14 cellular contexts compared by ENCODE assay signal in genomic region chr14:20954736-20955537, GRCh38. TPM values are rescaled to one million over a fixed set of nuclear protein-coding genes. Genes with fewer than 3 reads are reported as not detected.
DNase-seq lines count a peak whose midpoint lies in the region; ATAC-seq and TF ChIP-seq lines count a peak whose summit lies in the region.
"Not testable (repeated sequence)": the region's sequence is repeated elsewhere in the genome, so short reads cannot be mapped to it uniquely, and the experiment has no call there.
"Had no signal": no experiment of that assay in that cellular context is flagged by ENCODE, and none has a peak within 500 bp of the region (broad histone marks: within the 10 kb centered on the region; RNA-seq: fewer than 3 reads in every experiment).

Gene RNASE2, plus strand, starts transcription at chr14:20955487. Its CDS starts 285 bp downstream, at chr14:20955772.

- WGBS in right cardiac atrium: 65% methylated on average over 4 of the region's 4 CpGs
- WGBS in spleen, 5 donors: 47 to 62% (median 49%) methylated on average over 4 of the region's 4 CpGs

- not testable (repeated sequence) for H3K27me3 Mint-ChIP-seq in T-helper 2 cell treated with Interferon-gamma antibody and Interleukin-4, amounts not matched to agents 5 μg/mL and 100 μg/mL, for 36 hours (ENCODE audit: low read depth)
- H3K27me3 Mint-ChIP-seq in MCF 10A (ENCODE audit: insufficient read depth, unreplicated experiment): peaks cover 78% of the 10 kb centered on the region

- not testable (repeated sequence) for H3K27me3 ChIP-seq in right cardiac atrium (ENCODE audit: control insufficient read depth, insufficient read depth)
- peaks cover 0 to 14% (median 0%) of the 10 kb centered on the region in 7 donors for H3K27me3 ChIP-seq in spleen (replicated peaks in 1 of 7)

- not testable (repeated sequence) for H3K4me3 ChIP-seq in AG10803 (ENCODE audit: low read length); right cardiac atrium (ENCODE audit: low read length); mucosa of descending colon; spleen

- DNase-seq in AG10803 (ENCODE audit: low read depth) (peak; percentile 36), KBM-7 (peak; percentile 55), NOMO-1 treated with dmso at 0.1 percent for 144 hours (lab: John Stamatoyannopoulos, UW; ENCODE audit: unreplicated experiment) (peak; percentile 82), MCF 10A (ENCODE audit: unreplicated experiment) (peak; percentile 18), right cardiac atrium (peak in 1 of 3 donors; percentile 42)
- DNase-seq in T-helper 2 cell treated with Interferon-gamma antibody and Interleukin-4, amounts not matched to agents 5 μg/mL and 100 μg/mL, for 36 hours (ENCODE audit: low spot score); mucosa of descending colon; spleen: not testable (repeated sequence)

- H3K27ac ChIP-seq in right cardiac atrium (ENCODE audit: low read length): not testable (repeated sequence)
- peak within 1 kb of the TSS in 4 of 8 donors; percentile 26 to 78 (median 60) for H3K27ac ChIP-seq in spleen

- CTCF ChIA-PET in MCF 10A (lab: Yijun Ruan, JAX): not testable (repeated sequence)

- not testable (repeated sequence) for H3K36me3 Mint-ChIP-seq in T-helper 2 cell treated with Interferon-gamma antibody and Interleukin-4, amounts not matched to agents 5 μg/mL and 100 μg/mL, for 36 hours (ENCODE audit: low read depth); MCF 10A (ENCODE audit: insufficient read depth, unreplicated experiment)

- in situ Hi-C loops in KBM-7 (cut with MboI; ENCODE audit: low pct_unique_long_range_greater_than_20kb, low sequenced_read_pairs): not testable (repeated sequence)

- BruUV-seq in MCF 10A (replicated peaks; lab: Mats Ljungman, UMichigan): not testable (repeated sequence)

- H3K27ac Mint-ChIP-seq in T-helper 2 cell treated with Interferon-gamma antibody and Interleukin-4, amounts not matched to agents 5 μg/mL and 100 μg/mL, for 36 hours: peak within 1 kb of the TSS; percentile 88
- H3K27ac Mint-ChIP-seq in MCF 10A (ENCODE audit: low read depth, unreplicated experiment): not testable (repeated sequence)

- peaks cover 33% of the 10 kb centered on the region for H3K4me1 Mint-ChIP-seq in T-helper 2 cell treated with Interferon-gamma antibody and Interleukin-4, amounts not matched to agents 5 μg/mL and 100 μg/mL, for 36 hours (ENCODE audit: low read depth)
- not testable (repeated sequence) for H3K4me1 Mint-ChIP-seq in MCF 10A (ENCODE audit: insufficient read depth, unreplicated experiment)

- not testable (repeated sequence) for H3K36me3 ChIP-seq in mucosa of descending colon (ENCODE audit: low read depth); spleen

- H3K9me3 Mint-ChIP-seq in T-helper 2 cell treated with Interferon-gamma antibody and Interleukin-4, amounts not matched to agents 5 μg/mL and 100 μg/mL, for 36 hours; MCF 10A (ENCODE audit: unreplicated experiment): not testable (repeated sequence)

- peak within 1 kb of the TSS; percentile 68 for H3K4me3 Mint-ChIP-seq in T-helper 2 cell treated with Interferon-gamma antibody and Interleukin-4, amounts not matched to agents 5 μg/mL and 100 μg/mL, for 36 hours
- H3K4me3 Mint-ChIP-seq in MCF 10A (ENCODE audit: unreplicated experiment): not testable (repeated sequence)

- TF ChIP-seq CTCF in AG10803 (conservative IDR thresholded peaks at IDR 0.05; ENCODE audit: low read length); MCF 10A (IDR thresholded peaks at IDR 0.05; ENCODE audit: unreplicated experiment); mucosa of descending colon (IDR thresholded peaks at IDR 0.05); spleen (IDR thresholded peaks at IDR 0.05 in 8 of 11, conservative IDR thresholded peaks at IDR 0.05 in 3 of 11): not testable (repeated sequence)

- intact Hi-C loops in MCF 10A (cut with micrococcal nuclease); right cardiac atrium (cut with DNase I); mucosa of descending colon (cut with DNase I, micrococcal nuclease); spleen (cut with DNase I; ENCODE audit: low total_unique reads): not testable (repeated sequence)

- ATAC-seq in right cardiac atrium (peak; percentile 46 to 64), mucosa of descending colon (peak; percentile 49)

- H3K4me1 ChIP-seq in right cardiac atrium (ENCODE audit: control insufficient read depth, insufficient read depth, low read length); mucosa of descending colon (ENCODE audit: low read depth): not testable (repeated sequence)
- peaks cover 0 to 14% (median 0%) of the 10 kb centered on the region in 6 donors for H3K4me1 ChIP-seq in spleen

- TF ChIP-seq POLR2A in spleen (IDR thresholded peaks at IDR 0.05): not testable (repeated sequence)

- H3K9me3 ChIP-seq in right cardiac atrium (ENCODE audit: control insufficient read depth, low read length); mucosa of descending colon; spleen: not testable (repeated sequence)

- POLR2A ChIA-PET in MCF 10A (lab: Yijun Ruan, JAX): not testable (repeated sequence)

RNA-seq across cellular contexts. Expression of gene RNASE2, which starts in this region (rescaled TPM):
- total RNA-seq in MCF 10A (2022) (not detected in 2 replicates), right cardiac atrium (10 to 100 TPM in 1 of 4 donors, 1 to 10 TPM in 3; 2.3 to 10.0 (median 5.1) TPM), mucosa of descending colon (1 to 10 TPM in 1 of 3 donors, under 1 TPM in 1, not detected in 1; 0.96 to 4.0 TPM), spleen (10 to 100 TPM in 6 of 7 donors, 1 to 10 TPM in 1; 8.8 to 27.6 (median 15.1) TPM)
- polyA plus RNA-seq in right cardiac atrium (3.8 TPM), spleen (10 to 100 TPM in 1 of 3 donors, 1 to 10 TPM in 2; 4.5 to 11.3 (median 6.7) TPM)
- total RNA-seq: Calu3, GM12878, H4, HFFc6, M059J, SJCRH30 had no signal
- polyA plus RNA-seq: GM12878 had no signal

Comparison
In these comparisons a context has a peak if more than half of its experiments do, and no peak if none do; other contexts are left out.
1. Peak in DNase-seq in MCF 10A; RNA of the gene not detected or under 1 TPM.